Comparison of ENCODE assay signal across 1 cellular context in genomic region chr2:8159966-8160603, GRCh38.
TF ChIP-seq lines count a peak whose summit lies in the region.

No MANE protein-coding gene starts in this region.

TF ChIP-seq in GM23338, 12 proteins besides CTCF, POLR2A, EP300 and RAD21 (continued from another document):
- no peak for TF ChIP-seq ETS1 (IDR thresholded peaks at IDR 0.05)
- no peak for TF ChIP-seq POLR2AphosphoS5 (IDR thresholded peaks at IDR 0.05; ENCODE audit: low read depth)
- no peak for TF ChIP-seq EZH2 (IDR thresholded peaks at IDR 0.05; ENCODE audit: low read depth, unreplicated experiment)
- TF ChIP-seq CREB1 (CRISPR knock-in tag; IDR thresholded peaks at IDR 0.05; ENCODE audit: low read depth) = no peak
- TF ChIP-seq EZH2phosphoT487 (IDR thresholded peaks at IDR 0.05; ENCODE audit: unreplicated experiment) = no peak
- TF ChIP-seq ZNF462 (CRISPR knock-in tag; IDR thresholded peaks at IDR 0.05) = no peak
- TF ChIP-seq JUNB (IDR thresholded peaks at IDR 0.05; ENCODE audit: unreplicated experiment) = no peak
